Comparison of ENCODE assay signal across 9 cellular contexts in genomic region chr14:103748539-103748867, GRCh38. TPM values are rescaled to one million over a fixed set of nuclear protein-coding genes. Genes with fewer than 3 reads are reported as not detected.
DNase-seq lines count a peak whose midpoint lies in the region; ATAC-seq and TF ChIP-seq lines count a peak whose summit lies in the region.
"Had no signal": no experiment of that assay in that cellular context is flagged by ENCODE, and none has a peak within 500 bp of the region (broad histone marks: within the 10 kb centered on the region; RNA-seq: fewer than 3 reads in every experiment).

No MANE protein-coding gene starts in this region.

- peaks cover 21% of the 10 kb centered on the region for H3K36me3 Mint-ChIP-seq in MCF 10A (ENCODE audit: insufficient read depth, unreplicated experiment)

- DNase-seq in CD1c-positive myeloid dendritic cell (ENCODE audit: extremely low spot score), result peak; percentile 4
- DNase-seq in activated CD4-positive, alpha-beta T cell treated with anti-CD3 and anti-CD28 coated beads for 1 hour, result peak; percentile 18
- DNase-seq in activated gamma-delta T cell treated with anti-CD3 and anti-CD28 coated beads, Interleukin-2, amount 50 U/mL, for 16 hours (ENCODE audit: low read depth), result peak; percentile 31
- peak; percentile 43 for DNase-seq in stimulated activated CD4-positive, alpha-beta T cell treated with anti-CD3 and anti-CD28 coated beads, Interleukin-4, amount 100 ng/mL, for 1 hour
- no peak for DNase-seq in upper lobe of left lung
- no peak for DNase-seq in middle frontal gyrus (ENCODE audit: extremely low spot score, low spot score)
- DNase-seq in MCF 10A (ENCODE audit: unreplicated experiment), result no peak
- DNase-seq in kidney glomerular epithelial cell (lab: John Stamatoyannopoulos, UW), result no peak

- POLR2A ChIA-PET in MCF 10A (lab: Yijun Ruan, JAX), result interaction anchor here (0.8 kb wide), 1 partner anchor 86 kb away, joined by 3 read pairs; no protein-coding TSS in a partner anchor

- no peak overlapping the region for H3K4me3 ChIP-seq in upper lobe of left lung

- WGBS in upper lobe of left lung, 2 donors, result 81 to 100% methylated on average over 1 to 6 of the region's 6 CpGs

- no peaks in the 10 kb centered on the region for H3K4me1 Mint-ChIP-seq in MCF 10A (ENCODE audit: insufficient read depth, unreplicated experiment)

- H3K4me3 Mint-ChIP-seq in MCF 10A (ENCODE audit: unreplicated experiment), result no peak overlapping the region

- no peak overlapping the region for H3K27ac ChIP-seq in upper lobe of left lung

- intact Hi-C loops in MCF 10A (cut with micrococcal nuclease), result no loop called here

- ATAC-seq in upper lobe of left lung (ENCODE audit: low FRiP score in 2 of 2), result no peak

- no peak overlapping the region for H3K27ac Mint-ChIP-seq in MCF 10A (ENCODE audit: low read depth, unreplicated experiment)
- H3K27ac Mint-ChIP-seq: progenitor cell of endocrine pancreas had no signal

- TF ChIP-seq CTCF in upper lobe of left lung (IDR thresholded peaks at IDR 0.05) (no peak), MCF 10A (IDR thresholded peaks at IDR 0.05; ENCODE audit: unreplicated experiment) (no peak)

- no peaks in the 10 kb centered on the region for H3K9me3 ChIP-seq in upper lobe of left lung

- no peaks in the 10 kb centered on the region for H3K9me3 Mint-ChIP-seq in MCF 10A (ENCODE audit: unreplicated experiment)

- no peaks in the 10 kb centered on the region for H3K27me3 Mint-ChIP-seq in MCF 10A (ENCODE audit: insufficient read depth, unreplicated experiment)
- H3K27me3 Mint-ChIP-seq: progenitor cell of endocrine pancreas had no signal

- CTCF ChIA-PET in MCF 10A (lab: Yijun Ruan, JAX), result no interaction called here

- no peaks in the 10 kb centered on the region for H3K4me1 ChIP-seq in upper lobe of left lung

- H3K27me3 ChIP-seq in upper lobe of left lung, result no peaks in the 10 kb centered on the region

- no peak for TF ChIP-seq POLR2A in upper lobe of left lung (IDR thresholded peaks at IDR 0.05)

- H3K36me3 ChIP-seq in upper lobe of left lung, result peaks cover 13 to 95% (median 41%) of the 10 kb centered on the region in 4 donors

- TF ChIP-seq EP300 in upper lobe of left lung (IDR thresholded peaks at IDR 0.05), result no peak

- BruUV-seq in MCF 10A (replicated peaks; lab: Mats Ljungman, UMichigan), result no TSS peak

RNA-seq across cellular contexts. Expression of gene ZFYVE21, which starts 32.9 kb away (rescaled TPM):
- total RNA-seq in upper lobe of left lung (10 to 100 TPM; 29.3 to 92.1 (median 65.5) TPM), MCF 10A (2022) (28.6 and 35.5 TPM in 2 replicates)

RNA-seq across cellular contexts. Expression of gene XRCC3, which starts 33.3 kb away (rescaled TPM):
- total RNA-seq in upper lobe of left lung, result 10 to 100 TPM in 1 of 6 donors, 1 to 10 TPM in 5; 2.4 to 16.8 (median 5.8) TPM
- total RNA-seq in MCF 10A (2022), result 9.4 and 17.5 TPM in 2 replicates

Comparison
In these comparisons a context has a peak if more than half of its experiments do, and no peak if none do; other contexts are left out.
1. DNase-seq: peak in CD1c-positive myeloid dendritic cell (single experiment), activated CD4-positive, alpha-beta T cell treated with anti-CD3 and anti-CD28 coated beads for 1 hour (single experiment), activated gamma-delta T cell treated with anti-CD3 and anti-CD28 coated beads, Interleukin-2, amount 50 U/mL, for 16 hours (single experiment) and stimulated activated CD4-positive, alpha-beta T cell treated with anti-CD3 and anti-CD28 coated beads, Interleukin-4, amount 100 ng/mL, for 1 hour (single experiment); none in upper lobe of left lung (0 of 2), middle frontal gyrus (single experiment), MCF 10A (single experiment) and kidney glomerular epithelial cell (single experiment).